15 cellular contexts compared by ENCODE assay signal in genomic region chr1:86247553-86248279, GRCh38.
DNase-seq lines count a peak whose midpoint lies in the region; ATAC-seq and TF ChIP-seq lines count a peak whose summit lies in the region.
"Had no signal": no experiment of that assay in that cellular context is flagged by ENCODE, and none has a peak within 500 bp of the region (broad histone marks: within the 10 kb centered on the region; RNA-seq: fewer than 3 reads in every experiment).

No MANE protein-coding gene starts in this region.

- H3K9me3 ChIP-seq in adipocyte (ENCODE audit: control insufficient read depth, low read length) (no peaks in the 10 kb centered on the region), parathyroid adenoma (ENCODE audit: control insufficient read depth, low read length) (peaks cover 4% of the 10 kb centered on the region)

- H2AFZ ChIP-seq in KMS-11 (ENCODE audit: low read depth) (peak overlapping the region; percentile 61), parathyroid adenoma (no peak overlapping the region)

- H3K9me3 Mint-ChIP-seq in glutamatergic neuron (ENCODE audit: unreplicated experiment), result no peaks in the 10 kb centered on the region
- H3K9me3 Mint-ChIP-seq: activated naive CD8-positive, alpha-beta T cell treated with anti-CD3 and anti-CD28 coated beads, Interleukin-2, amount 10 ng/mL, durations not matched to agents 7 days and 5 days; stimulated activated naive CD8-positive, alpha-beta T cell treated with anti-CD3 and anti-CD28 coated beads, Interleukin-15, Interleukin-2, amounts not matched to agents 100 ng/mL and 50 ng/mL, for 24 hours had no signal

- H3K36me3 Mint-ChIP-seq in glutamatergic neuron (ENCODE audit: unreplicated experiment), result no peaks in the 10 kb centered on the region
- H3K36me3 Mint-ChIP-seq: activated naive CD8-positive, alpha-beta T cell treated with anti-CD3 and anti-CD28 coated beads, Interleukin-2, amount 10 ng/mL, durations not matched to agents 7 days and 5 days had no signal

- H3K9ac ChIP-seq in KMS-11, result peak overlapping the region; percentile 57; the same call in 1 of the 2 replicates
- no peak overlapping the region for H3K9ac ChIP-seq in adipocyte (ENCODE audit: low read length)
- no peak overlapping the region for H3K9ac ChIP-seq in parathyroid adenoma

- H3K4me1 ChIP-seq in KMS-11 (ENCODE audit: low read depth, poor library complexity, severe bottlenecking) (peaks cover 34% of the 10 kb centered on the region), adipocyte (ENCODE audit: control insufficient read depth, insufficient read depth, low read length) (peaks cover 6% of the 10 kb centered on the region), parathyroid adenoma (no peaks in the 10 kb centered on the region)

- H4K20me1 ChIP-seq in KMS-11 (ENCODE audit: insufficient read depth), result no peaks in the 10 kb centered on the region

- H3K79me2 ChIP-seq in KMS-11 (ENCODE audit: insufficient read depth, low read depth), result no peaks in the 10 kb centered on the region
- H3K79me2 ChIP-seq in parathyroid adenoma, result no peaks in the 10 kb centered on the region

- H3K36me3 ChIP-seq in KMS-11 (ENCODE audit: insufficient read depth) (no peaks in the 10 kb centered on the region), adipocyte (ENCODE audit: control insufficient read depth, insufficient read depth, low read length, severe bottlenecking) (no peaks in the 10 kb centered on the region), parathyroid adenoma (ENCODE audit: control insufficient read depth, insufficient read depth, low read length) (no peaks in the 10 kb centered on the region), brain microvascular endothelial cell (replicated peaks) (no peaks in the 10 kb centered on the region)

- H3K4me2 ChIP-seq in KMS-11 (peak overlapping the region; percentile 96), parathyroid adenoma (ENCODE audit: low read length) (peak overlapping the region; percentile 16)

- TF ChIP-seq CTCF in KMS-11 (conservative IDR thresholded peaks at IDR 0.05; ENCODE audit: low read depth, low read length) (no peak), parathyroid adenoma (IDR thresholded peaks at IDR 0.05) (no peak), glutamatergic neuron (IDR thresholded peaks at IDR 0.05; ENCODE audit: partially characterized antibody, unreplicated experiment) (no peak), brain microvascular endothelial cell (IDR thresholded peaks at IDR 0.05; ENCODE audit: low read depth, low read length, missing control alignments) (no peak)

- H3K4me3 ChIP-seq in KMS-11 (IDR thresholded peaks at IDR 0.05; ENCODE audit: insufficient read depth, low read depth, low read length), result peak overlapping the region; percentile 78
- H3K4me3 ChIP-seq in adipocyte (ENCODE audit: low read length), result peak overlapping the region; percentile 66
- H3K4me3 ChIP-seq in parathyroid adenoma (ENCODE audit: low read depth, low read length), result no peak overlapping the region
- no peak overlapping the region for H3K4me3 ChIP-seq in brain microvascular endothelial cell (ENCODE audit: low read depth, low read length)

- H3K27me3 Mint-ChIP-seq in glutamatergic neuron (ENCODE audit: unreplicated experiment), result no peaks in the 10 kb centered on the region
- H3K27me3 Mint-ChIP-seq: activated CD4-positive, alpha-beta T cell treated with anti-CD3 and anti-CD28 coated beads for 36 hours; activated naive CD8-positive, alpha-beta T cell treated with anti-CD3 and anti-CD28 coated beads, Interleukin-2, amount 10 ng/mL, durations not matched to agents 7 days and 5 days; effector memory CD8-positive, alpha-beta T cell; stimulated activated naive CD8-positive, alpha-beta T cell treated with anti-CD3 and anti-CD28 coated beads, Interleukin-15, Interleukin-2, amounts not matched to agents 100 ng/mL and 50 ng/mL, for 24 hours had no signal

- no peaks in the 10 kb centered on the region for H3K27me3 ChIP-seq in KMS-11 (ENCODE audit: insufficient read depth, low read depth)
- H3K27me3 ChIP-seq in adipocyte (replicated peaks; ENCODE audit: control insufficient read depth, insufficient read depth, low read length), result no peaks in the 10 kb centered on the region
- H3K27me3 ChIP-seq in parathyroid adenoma (ENCODE audit: control insufficient read depth, insufficient read depth, low read length), result peaks cover 5% of the 10 kb centered on the region
- H3K27me3 ChIP-seq in brain microvascular endothelial cell (replicated peaks), result no peaks in the 10 kb centered on the region

- H3K4me3 Mint-ChIP-seq in glutamatergic neuron (ENCODE audit: unreplicated experiment), result no peak overlapping the region
- H3K4me3 Mint-ChIP-seq: activated CD4-positive, alpha-beta T cell treated with anti-CD3 and anti-CD28 coated beads for 36 hours; activated naive CD8-positive, alpha-beta T cell treated with anti-CD3 and anti-CD28 coated beads, Interleukin-2, amount 10 ng/mL, durations not matched to agents 7 days and 5 days; effector memory CD8-positive, alpha-beta T cell; stimulated activated naive CD8-positive, alpha-beta T cell treated with anti-CD3 and anti-CD28 coated beads, Interleukin-15, Interleukin-2, amounts not matched to agents 100 ng/mL and 50 ng/mL, for 24 hours had no signal

- no peak for ATAC-seq in GM21381 (IDR thresholded peaks at IDR 0.05; ENCODE audit: unreplicated experiment)
- ATAC-seq: activated CD4-positive, alpha-beta T cell treated with anti-CD3 and anti-CD28 coated beads for 36 hours; effector memory CD8-positive, alpha-beta T cell had no signal

- H3K27ac Mint-ChIP-seq in glutamatergic neuron (ENCODE audit: unreplicated experiment), result no peak overlapping the region
- H3K27ac Mint-ChIP-seq: activated CD4-positive, alpha-beta T cell treated with anti-CD3 and anti-CD28 coated beads for 36 hours; activated naive CD8-positive, alpha-beta T cell treated with anti-CD3 and anti-CD28 coated beads, Interleukin-2, amount 10 ng/mL, durations not matched to agents 7 days and 5 days; effector memory CD8-positive, alpha-beta T cell; stimulated activated naive CD8-positive, alpha-beta T cell treated with anti-CD3 and anti-CD28 coated beads, Interleukin-15, Interleukin-2, amounts not matched to agents 100 ng/mL and 50 ng/mL, for 24 hours had no signal

- DNase-seq in COLO829 (ENCODE audit: low spot score), result peak; percentile 35
- DNase-seq in adipocyte (ENCODE audit: low read depth), result peak; percentile 89
- no peak for DNase-seq in NCI-H1092 (lab: John Stamatoyannopoulos, UW)
- DNase-seq in glutamatergic neuron, result no peak
- no peak for DNase-seq in brain microvascular endothelial cell
- DNase-seq: activated CD4-positive, alpha-beta T cell treated with anti-CD3 and anti-CD28 coated beads for 36 hours; activated naive CD8-positive, alpha-beta T cell treated with anti-CD3 and anti-CD28 coated beads, Interleukin-2, amount 10 ng/mL, durations not matched to agents 7 days and 5 days; central memory CD4-positive, alpha-beta T cell; effector memory CD8-positive, alpha-beta T cell; Right ventricle myocardium superior had no signal

- H3K27ac ChIP-seq in KMS-11 (peak overlapping the region; percentile 76), parathyroid adenoma (no peak overlapping the region), brain microvascular endothelial cell (no peak overlapping the region)
- H3K27ac ChIP-seq: C4-2B had no signal

- H3K4me1 Mint-ChIP-seq in glutamatergic neuron (ENCODE audit: low read depth, unreplicated experiment), result no peaks in the 10 kb centered on the region
- H3K4me1 Mint-ChIP-seq: activated CD4-positive, alpha-beta T cell treated with anti-CD3 and anti-CD28 coated beads for 36 hours; activated naive CD8-positive, alpha-beta T cell treated with anti-CD3 and anti-CD28 coated beads, Interleukin-2, amount 10 ng/mL, durations not matched to agents 7 days and 5 days had no signal

- in situ Hi-C loops in brain microvascular endothelial cell (cut with HindIII; ENCODE audit: low pct_ligation_motif_present, low sequenced_read_pairs), result no loop called here

Comparison
In these comparisons a context has a peak if more than half of its experiments do, and no peak if none do; other contexts are left out.
1. DNase-seq: peak in COLO829 (single experiment) and adipocyte (single experiment); none in NCI-H1092 (single experiment), glutamatergic neuron (single experiment) and brain microvascular endothelial cell (single experiment).
2. H3K4me3 ChIP-seq: peak in KMS-11 (single experiment) and adipocyte (single experiment); none in parathyroid adenoma (single experiment) and brain microvascular endothelial cell (single experiment).